Comparison of ENCODE assay signal across 17 cellular contexts in the genomic region with DNA sequence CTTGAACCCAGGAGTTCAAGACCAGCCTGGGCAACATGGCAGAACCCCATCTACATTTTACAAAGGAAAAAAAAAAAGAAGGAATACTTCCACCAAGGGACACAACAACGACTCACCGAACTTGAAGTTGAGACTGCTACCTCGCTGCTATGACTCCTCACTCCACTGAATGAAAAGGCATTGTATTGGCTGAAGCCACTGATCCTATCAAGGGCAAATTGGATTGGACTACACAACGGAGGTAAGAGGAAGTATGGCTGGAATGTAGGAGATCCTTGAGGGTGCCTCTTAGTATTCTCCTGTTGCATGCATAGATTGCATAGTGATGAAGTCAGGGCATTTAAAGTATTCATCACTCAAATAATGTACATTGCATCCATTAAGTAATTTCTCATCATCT.
DNase-seq lines count a peak whose midpoint lies in the region; FAIRE-seq and TF ChIP-seq lines count a peak whose summit lies in the region.
"Had no signal": no experiment of that assay in that cellular context is flagged by ENCODE, and none has a peak within 500 bp of the region (broad histone marks: within the 10 kb centered on the region; RNA-seq: fewer than 3 reads in every experiment).

No MANE protein-coding gene starts in this region.

- peaks cover 0 to 11% (median 3%) of the 10 kb centered on the region in 4 donors for H3K36me3 ChIP-seq in stomach
- H3K36me3 ChIP-seq: SJCRH30 had no signal

- no peaks in the 10 kb centered on the region for H3K27me3 ChIP-seq in stomach
- H3K27me3 ChIP-seq: SJCRH30 had no signal

- no peak for FAIRE-seq in H54 (lab: Jason Lieb, UNC)
- FAIRE-seq: GM19239 had no signal

- TF ChIP-seq POLR2A in stomach (IDR thresholded peaks at IDR 0.05) (no peak), H54 (IDR thresholded peaks at IDR 0.05; ENCODE audit: low read depth, low read length) (no peak)

- H3K4me1 ChIP-seq in stomach = no peaks in the 10 kb centered on the region
- H3K4me1 ChIP-seq: SJCRH30 had no signal

- H3K9me3 ChIP-seq in stomach = no peaks in the 10 kb centered on the region
- H3K9me3 ChIP-seq: SJCRH30 had no signal

- no peak overlapping the region for H3K4me3 ChIP-seq in stomach
- H3K4me3 ChIP-seq: SJCRH30 had no signal

- no peak for TF ChIP-seq CTCF in stomach (IDR thresholded peaks at IDR 0.05)

- TF ChIP-seq EP300 in stomach (IDR thresholded peaks at IDR 0.05) = no peak

- H3K27ac ChIP-seq in stomach (no peak overlapping the region), caudate nucleus (ENCODE audit: low read depth, low read length) (no peak overlapping the region)
- H3K27ac ChIP-seq: SJCRH30 had no signal

- intact Hi-C loops in stomach (cut with DNase I; ENCODE audit: low total_unique reads) = no loop called here

- DNase-seq in NCI-H82 (lab: John Stamatoyannopoulos, UW) (peak; percentile 26), NCI-H82 treated with DMSO at 0.1 percent for 48 hours (lab: John Stamatoyannopoulos, UW; ENCODE audit: unreplicated experiment) (no peak), astrocyte of the hippocampus (ENCODE audit: low read depth, low spot score) (peak; percentile 3), iris pigment epithelial cell (ENCODE audit: low read depth) (peak; percentile 36), stomach (no peak), HPDE6-E6E7 (ENCODE audit: extremely low spot score) (no peak), caudate nucleus (lab: John Stamatoyannopoulos, UW) (no peak), H54 (ENCODE audit: insufficient read length, low spot score) (no peak)
- DNase-seq: 8988T; Calu3; CD4-positive, alpha-beta memory T cell; DND-41; NCI-H187; NCI-H446; NCI-H69; SJCRH30 had no signal

- 84 to 96% (median 95%) methylated on average over 4 of the region's 4 CpGs for WGBS in stomach, 5 donors

Comparison
In these comparisons a context has a peak if more than half of its experiments do, and no peak if none do; other contexts are left out.
1. DNase-seq: peak in NCI-H82 (single experiment), astrocyte of the hippocampus (single experiment) and iris pigment epithelial cell (single experiment); none in NCI-H82 treated with DMSO at 0.1 percent for 48 hours (single experiment), stomach (single experiment), HPDE6-E6E7 (single experiment), caudate nucleus (0 of 61) and H54 (single experiment).